ENCODE assay signal across 9 cellular contexts in the genomic region with DNA sequence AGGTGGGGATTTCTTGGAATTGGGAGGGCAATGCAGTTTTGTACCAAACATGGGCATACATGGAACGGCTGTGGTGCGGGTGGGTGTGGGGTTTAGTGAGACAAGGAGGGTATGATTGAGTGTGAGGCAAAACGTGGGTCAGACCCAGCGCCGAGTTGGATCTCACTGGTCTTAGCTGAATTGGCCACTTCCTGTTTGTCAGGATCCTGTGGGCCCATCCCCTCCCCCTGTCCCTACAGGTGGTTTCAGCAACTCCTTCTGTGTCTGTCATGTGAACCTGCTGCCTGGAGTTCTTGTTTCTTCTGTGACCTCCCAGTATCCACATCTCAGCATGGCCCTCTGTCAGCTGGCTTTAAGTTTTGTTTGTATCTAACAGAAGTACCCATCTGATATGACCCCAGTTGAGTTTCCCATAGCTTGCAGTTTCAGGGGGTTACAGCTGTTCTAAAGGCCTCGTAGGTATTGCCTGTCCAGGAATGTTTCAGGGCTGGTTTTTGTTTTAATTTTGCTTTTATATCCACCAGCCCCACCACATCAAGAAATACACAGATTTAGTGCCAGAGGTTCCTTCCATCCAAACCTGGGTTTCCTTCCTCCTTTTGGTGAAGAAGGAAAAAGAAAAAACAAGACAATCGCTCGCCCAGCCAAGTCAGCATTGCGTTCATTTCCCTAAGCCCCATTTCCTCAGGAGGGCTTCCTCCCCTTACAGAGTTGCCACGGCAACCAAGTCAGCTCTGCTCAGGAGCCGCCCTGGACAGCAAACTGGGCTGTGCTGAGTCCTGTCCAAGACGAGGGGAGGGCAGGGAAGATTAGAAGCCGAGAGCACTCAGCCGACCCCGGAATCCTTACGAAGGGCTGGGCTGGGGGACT.
DNase-seq lines count a peak whose midpoint lies in the region; ATAC-seq lines count a peak whose summit lies in the region.
"Had no signal": no experiment of that assay in that cellular context is flagged by ENCODE, and none has a peak within 500 bp of the region (broad histone marks: within the 10 kb centered on the region; RNA-seq: fewer than 3 reads in every experiment).

No MANE protein-coding gene starts in this region.

- DNase-seq in SKM-1 treated with dmso at 0.1 percent for 144 hours (lab: John Stamatoyannopoulos, UW; ENCODE audit: unreplicated experiment) (peak; percentile 22), SKM-1 (lab: John Stamatoyannopoulos, UW; ENCODE audit: unreplicated experiment) (no peak), NCI-H345 (lab: John Stamatoyannopoulos, UW) (no peak)
- DNase-seq in activated CD8-positive, alpha-beta memory T cell treated with anti-CD3 and anti-CD28 coated beads, Interleukin-2, amount 50 U/mL, for 48 hours, result peak; percentile 66
- peak; percentile 41 for DNase-seq in stimulated activated naive CD8-positive, alpha-beta T cell treated with anti-CD3 and anti-CD28 coated beads, Interleukin-15, Interleukin-2, amounts not matched to agents 100 U/mL and 50 U/mL, for 24 hours

- peak overlapping the region; percentile 41 for H3K27ac ChIP-seq in iPS-20b (ENCODE audit: low read length)
- H3K27ac ChIP-seq: C4-2B had no signal

- H3K27me3 ChIP-seq in iPS-20b (ENCODE audit: insufficient read depth, low read length), result no peaks in the 10 kb centered on the region

- H3K9me3 ChIP-seq in iPS-20b (ENCODE audit: insufficient read depth, low read depth, low read length), result no peaks in the 10 kb centered on the region

- peak; percentile 40 for ATAC-seq in stimulated activated naive CD8-positive, alpha-beta T cell treated with anti-CD3 and anti-CD28 coated beads, Interleukin-15, Interleukin-2, amounts not matched to agents 100 U/mL and 50 U/mL, for 24 hours
- ATAC-seq in GM18511 (IDR thresholded peaks at IDR 0.05; ENCODE audit: unreplicated experiment) (no peak), HG03571 (IDR thresholded peaks at IDR 0.05; ENCODE audit: unreplicated experiment) (no peak)

- peak overlapping the region; percentile 28; the same call in 1 of the 2 replicates for H3K4me3 ChIP-seq in iPS-20b (ENCODE audit: low read length)

- H3K36me3 ChIP-seq in iPS-20b (ENCODE audit: insufficient read depth, low read depth, low read length), result no peaks in the 10 kb centered on the region

- peak overlapping the region; percentile 49; the same call in 1 of the 2 replicates for H3K9ac ChIP-seq in iPS-20b (ENCODE audit: low read depth, low read length)

- H3K4me1 ChIP-seq in iPS-20b (ENCODE audit: insufficient read depth, low read length), result peaks cover 25% of the 10 kb centered on the region

Comparison
In these comparisons a context has a peak if more than half of its experiments do, and no peak if none do; other contexts are left out.
1. DNase-seq: peak in SKM-1 treated with dmso at 0.1 percent for 144 hours (single experiment), activated CD8-positive, alpha-beta memory T cell treated with anti-CD3 and anti-CD28 coated beads, Interleukin-2, amount 50 U/mL, for 48 hours (single experiment) and stimulated activated naive CD8-positive, alpha-beta T cell treated with anti-CD3 and anti-CD28 coated beads, Interleukin-15, Interleukin-2, amounts not matched to agents 100 U/mL and 50 U/mL, for 24 hours (single experiment); none in SKM-1 (single experiment) and NCI-H345 (single experiment).